Comparison of ENCODE assay signal across 15 cellular contexts in genomic region chr5:522899-523657, GRCh38. TPM values are rescaled to one million over a fixed set of nuclear protein-coding genes. Genes with fewer than 3 reads are reported as not detected.
DNase-seq lines count a peak whose midpoint lies in the region; FAIRE-seq and TF ChIP-seq lines count a peak whose summit lies in the region.
"Had no signal": no experiment of that assay in that cellular context is flagged by ENCODE, and none has a peak within 500 bp of the region (broad histone marks: within the 10 kb centered on the region; RNA-seq: fewer than 3 reads in every experiment).

No MANE protein-coding gene starts in this region.

- H3K9me3 ChIP-seq in breast epithelium (no peaks in the 10 kb centered on the region), mammary epithelial cell (replicated peaks; ENCODE audit: insufficient read depth, low read length) (no peaks in the 10 kb centered on the region), iPS-15b (ENCODE audit: control insufficient read depth, insufficient read depth, low read length) (no peaks in the 10 kb centered on the region), stomach (no peaks in the 10 kb centered on the region)

- H3K36me3 ChIP-seq in breast epithelium (no peaks in the 10 kb centered on the region), mammary epithelial cell (ENCODE audit: insufficient read depth, low read length) (no peaks in the 10 kb centered on the region), iPS-15b (ENCODE audit: control insufficient read depth, insufficient read depth, low read length) (no peaks in the 10 kb centered on the region), stomach (no peaks in the 10 kb centered on the region)

- dilution Hi-C loops in mammary epithelial cell (cut with HindIII; ENCODE audit: low sequenced_read_pairs), result no loop called here

- no peaks in the 10 kb centered on the region for H3K79me2 ChIP-seq in mammary epithelial cell (ENCODE audit: insufficient read depth, low read length)

- H3K9ac ChIP-seq in mammary epithelial cell (ENCODE audit: insufficient read depth, low read length) (no peak overlapping the region), iPS-15b (ENCODE audit: low read depth, low read length) (no peak overlapping the region)

- H2AFZ ChIP-seq in mammary epithelial cell (ENCODE audit: low read depth, low read length), result no peak overlapping the region

- no peak overlapping the region for H3K4me2 ChIP-seq in mammary epithelial cell (ENCODE audit: insufficient read depth, low read depth, low read length)

- no peak for FAIRE-seq in RCC 7860 (lab: Jason Lieb, UNC)
- FAIRE-seq: GM12892 had no signal

- in situ Hi-C loops in mammary epithelial cell (cut with MboI; ENCODE audit: low sequenced_read_pairs in 2 of 2), result no loop called here

- H3K4me1 ChIP-seq in breast epithelium, result peaks cover 0 to 7% of the 10 kb centered on the region in 2 donors
- H3K4me1 ChIP-seq in mammary epithelial cell (ENCODE audit: insufficient read depth, low read length), result no peaks in the 10 kb centered on the region
- no peaks in the 10 kb centered on the region for H3K4me1 ChIP-seq in iPS-15b (ENCODE audit: control insufficient read depth, insufficient read depth, low read length)
- H3K4me1 ChIP-seq in stomach, result peaks cover 19 to 34% (median 25%) of the 10 kb centered on the region in 4 donors

- 8% methylated on average over 5 of the region's 30 CpGs for WGBS in mammary epithelial cell (ENCODE audit: low coverage, missing lambda C conversion rate)
- WGBS in stomach, 5 donors, result 7 to 20% (median 14%) methylated on average over 26 to 30 of the region's 30 CpGs

- H3K27me3 ChIP-seq in breast epithelium (peaks cover 8 to 100% of the 10 kb centered on the region in 2 donors), mammary epithelial cell (ENCODE audit: insufficient read depth, low read length) (peaks cover 40% of the 10 kb centered on the region), iPS-15b (ENCODE audit: control insufficient read depth, insufficient read depth, low read length) (peaks cover 51% of the 10 kb centered on the region), stomach (peaks cover 29 to 100% (median 92%) of the 10 kb centered on the region in 3 donors)

- TF ChIP-seq EP300 in stomach (IDR thresholded peaks at IDR 0.05), result no peak

- no peaks in the 10 kb centered on the region for H4K20me1 ChIP-seq in mammary epithelial cell (ENCODE audit: insufficient read depth, low read length)

- BruUV-seq in mammary epithelial cell (replicated peaks; lab: Mats Ljungman, UMichigan), result no TSS peak

- intact Hi-C loops in breast epithelium (cut with DNase I; ENCODE audit: low total_unique reads), result no loop called here
- intact Hi-C loops in mammary epithelial cell (cut with micrococcal nuclease), result no loop called here
- intact Hi-C loops in stomach (cut with DNase I; ENCODE audit: low total_unique reads), result no loop called here

- TF ChIP-seq CTCF in breast epithelium (IDR thresholded peaks at IDR 0.05) (no peak), mammary epithelial cell (conservative IDR thresholded peaks at IDR 0.05 in 1 of 2, IDR thresholded peaks at IDR 0.05 in 1 of 2; ENCODE audit: extremely low read depth in 1 of 2, insufficient read depth in 1 of 2, low read depth in 1 of 2, low read length in 2 of 2) (no peak), stomach (IDR thresholded peaks at IDR 0.05) (no peak)

- DNase-seq in breast epithelium (ENCODE audit: low spot score in 2 of 2), result no peak
- no peak for DNase-seq in mammary epithelial cell
- DNase-seq in NCI-H345 treated with DMSO at 0.1 percent for 48 hours (lab: John Stamatoyannopoulos, UW; ENCODE audit: unreplicated experiment), result peak; percentile 92
- peak; percentile 38 for DNase-seq in stomach
- no peak for DNase-seq in amniotic stem cell (lab: John Stamatoyannopoulos, UW)
- DNase-seq in RCC 7860 (ENCODE audit: low spot score), result no peak
- DNase-seq in stimulated activated CD4-positive, alpha-beta T cell treated with anti-CD3 and anti-CD28 coated beads, Interleukin-15, amount 100 ng/mL, for 24 hours, result no peak
- DNase-seq: activated CD4-positive, alpha-beta T cell treated with anti-CD3 and anti-CD28 coated beads for 1 hour; activated naive CD8-positive, alpha-beta T cell treated with anti-CD3 and anti-CD28 coated beads, Interleukin-2, amount 10 ng/mL, durations not matched to agents 7 days and 5 days; stimulated activated naive CD4-positive, alpha-beta T cell treated with Interleukin-2 at 50 U/mL for 16 hours had no signal

- H3K4me3 ChIP-seq in breast epithelium, result peak overlapping the region in 2 of 3 donors; percentile 25 to 56
- no peak overlapping the region for H3K4me3 ChIP-seq in mammary epithelial cell (replicated peaks in 1 of 3; ENCODE audit: insufficient read depth in 1 of 3, low read depth in 2 of 3, low read length in 3 of 3)
- peak overlapping the region; percentile 22 for H3K4me3 ChIP-seq in iPS-15b (ENCODE audit: low read depth, low read length)
- H3K4me3 ChIP-seq in stomach, result peak overlapping the region in 3 of 4 donors; percentile 26 to 46 (median 37)

- CTCF ChIA-PET in mammary epithelial cell (lab: Charles Lee; ENCODE audit: low non-redundant PET), result no interaction called here

- H3K27ac ChIP-seq in breast epithelium (no peak overlapping the region), mammary epithelial cell (ENCODE audit: insufficient read depth, low read depth, low read length) (no peak overlapping the region), stomach (peak overlapping the region in 4 of 5 donors; percentile 20 to 60 (median 56))
- H3K27ac ChIP-seq: epithelial cell of prostate, RWPE1, skin epidermis had no signal

- no peak for TF ChIP-seq POLR2A in breast epithelium (IDR thresholded peaks at IDR 0.05)
- TF ChIP-seq POLR2A in stomach (IDR thresholded peaks at IDR 0.05), result no peak

RNA-seq across cellular contexts. Expression of gene SLC9A3, which starts 1.2 kb away (rescaled TPM):
- 1 to 10 TPM; 1.1 to 5.6 (median 2.3) TPM for total RNA-seq in breast epithelium
- 1 to 10 TPM; 1.0 to 1.3 TPM for total RNA-seq in mammary epithelial cell
- 1.00 TPM for polyA plus RNA-seq in mammary epithelial cell
- polyA minus RNA-seq in mammary epithelial cell, result not detected
- 100 to 1,000 TPM in 2 of 5 donors, 10 to 100 TPM in 2, 1 to 10 TPM in 1; 7.8 to 142 (median 68.0) TPM for total RNA-seq in stomach
- polyA plus RNA-seq in stomach, result 10 to 100 TPM in 1 of 3 donors, 1 to 10 TPM in 2; 2.7 to 15.7 (median 5.9) TPM

Comparison
In these comparisons a context has a peak if more than half of its experiments do, and no peak if none do; other contexts are left out.
1. H3K4me3 ChIP-seq: peak in breast epithelium (2 of 3), iPS-15b (single experiment) and stomach (3 of 4); none in mammary epithelial cell (0 of 3).
2. DNase-seq: peak in NCI-H345 treated with DMSO at 0.1 percent for 48 hours (single experiment) and stomach (single experiment); none in breast epithelium (0 of 2), mammary epithelial cell (single experiment), amniotic stem cell (single experiment), RCC 7860 (single experiment) and stimulated activated CD4-positive, alpha-beta T cell treated with anti-CD3 and anti-CD28 coated beads, Interleukin-15, amount 100 ng/mL, for 24 hours (single experiment).
3. H3K27ac ChIP-seq: peak in stomach (4 of 5); none in breast epithelium (0 of 2) and mammary epithelial cell (single experiment).